In genomic region chr19:30932854-30933253, GRCh38 we compare ENCODE assay signal across 7 cellular contexts.
"Had no signal": no experiment of that assay in that cellular context is flagged by ENCODE, and none has a peak within 500 bp of the region (broad histone marks: within the 10 kb centered on the region; RNA-seq: fewer than 3 reads in every experiment).

No MANE protein-coding gene starts in this region.

- H3K9me3 ChIP-seq: HAP-1 had no signal

- H3K36me3 ChIP-seq: HAP-1 had no signal

- H3K4me1 ChIP-seq: HAP-1 had no signal

- DNase-seq: GOT3, H7, HFFc6, IMR-90 had no signal

- H3K4me3 Mint-ChIP-seq: HFFc6 had no signal

- H3K4me3 ChIP-seq: HAP-1, K562 had no signal

- ATAC-seq: HCT116, K562 had no signal

- H3K27ac Mint-ChIP-seq: HFFc6 had no signal
